Comparison of ENCODE assay signal across 8 cellular contexts in genomic region chr14:72893636-72894322, GRCh38. TPM values are rescaled to one million over a fixed set of nuclear protein-coding genes. Genes with fewer than 3 reads are reported as not detected.
DNase-seq lines count a peak whose midpoint lies in the region; ATAC-seq and TF ChIP-seq lines count a peak whose summit lies in the region.

Gene DPF3, minus strand, starts transcription at chr14:72894101. Its CDS starts 13 bp downstream, at chr14:72894088.

- peak within 1 kb of the TSS; percentile 80 for H2AFZ ChIP-seq in parathyroid adenoma

- no peak within 1 kb of the TSS for H3K9ac ChIP-seq in parathyroid adenoma

- DNase-seq in GM10266 (ENCODE audit: extremely low spot score) (peak; percentile 97), NCI-H1417 (lab: John Stamatoyannopoulos, UW) (peak; percentile 94 to 97 (median 95)), SW 1271 (lab: John Stamatoyannopoulos, UW) (peak; percentile 86 to 97), cardiac septum (ENCODE audit: low spot score) (peak; percentile 96), tibial nerve (ENCODE audit: low spot score in 2 of 2) (peak; percentile 95 to 97)
- peak; percentile 94 for DNase-seq in activated naive CD8-positive, alpha-beta T cell treated with anti-CD3 and anti-CD28 coated beads, Interleukin-2, amount 50 U/mL, for 24 hours

- peak within 1 kb of the TSS; percentile 80 for H3K27ac Mint-ChIP-seq in activated naive CD8-positive, alpha-beta T cell treated with anti-CD3 and anti-CD28 coated beads, Interleukin-2, amount 50 U/mL, for 24 hours

- H3K27ac ChIP-seq in parathyroid adenoma (no peak within 1 kb of the TSS), tibial nerve (peak within 1 kb of the TSS in 1 of 4 donors; percentile 32)

- H3K27me3 ChIP-seq in parathyroid adenoma (ENCODE audit: control insufficient read depth, insufficient read depth, low read length) (no peaks in the 10 kb centered on the region), tibial nerve (peaks cover 0 to 59% of the 10 kb centered on the region in 2 donors)

- peak in 1 of 2 donors; percentile 65 for TF ChIP-seq EP300 in tibial nerve (IDR thresholded peaks at IDR 0.05)

- intact Hi-C loops in cardiac septum (cut with DNase I) = loop anchor here (1.0 to 2.0 kb wide), 4 partner anchors 65 to 178 kb away; no protein-coding TSS in a partner anchor

- peak; percentile 99 for ATAC-seq in HG02798 (IDR thresholded peaks at IDR 0.05; ENCODE audit: poor library complexity, unreplicated experiment)
- peak; percentile 99 for ATAC-seq in activated naive CD8-positive, alpha-beta T cell treated with anti-CD3 and anti-CD28 coated beads, Interleukin-2, amount 50 U/mL, for 24 hours

- H3K4me1 Mint-ChIP-seq in activated naive CD8-positive, alpha-beta T cell treated with anti-CD3 and anti-CD28 coated beads, Interleukin-2, amount 50 U/mL, for 24 hours = peaks cover 24% of the 10 kb centered on the region

- H3K36me3 Mint-ChIP-seq in activated naive CD8-positive, alpha-beta T cell treated with anti-CD3 and anti-CD28 coated beads, Interleukin-2, amount 50 U/mL, for 24 hours (ENCODE audit: low read depth) = no peaks in the 10 kb centered on the region

- no peaks in the 10 kb centered on the region for H3K9me3 ChIP-seq in parathyroid adenoma (ENCODE audit: control insufficient read depth, low read length)
- H3K9me3 ChIP-seq in tibial nerve = no peaks in the 10 kb centered on the region

- H3K4me3 ChIP-seq in parathyroid adenoma (ENCODE audit: low read depth, low read length) = peak within 1 kb of the TSS; percentile 84
- H3K4me3 ChIP-seq in tibial nerve = peak within 1 kb of the TSS; percentile 54 to 75 (median 60)

- H3K4me1 ChIP-seq in parathyroid adenoma (peaks cover 4% of the 10 kb centered on the region), tibial nerve (peaks cover 0 to 30% (median 11%) of the 10 kb centered on the region in 4 donors)

- H3K36me3 ChIP-seq in parathyroid adenoma (ENCODE audit: control insufficient read depth, insufficient read depth, low read length) (no peaks in the 10 kb centered on the region), tibial nerve (no peaks in the 10 kb centered on the region)

- peak within 1 kb of the TSS; percentile 88 for H3K4me3 Mint-ChIP-seq in activated naive CD8-positive, alpha-beta T cell treated with anti-CD3 and anti-CD28 coated beads, Interleukin-2, amount 50 U/mL, for 24 hours

- H3K9me3 Mint-ChIP-seq in activated naive CD8-positive, alpha-beta T cell treated with anti-CD3 and anti-CD28 coated beads, Interleukin-2, amount 50 U/mL, for 24 hours = no peaks in the 10 kb centered on the region

- WGBS in tibial nerve, 2 donors = 0 to 1% methylated on average over 42 to 54 of the region's 54 CpGs

- no peak for TF ChIP-seq CTCF in GM10266 (IDR thresholded peaks at IDR 0.05; ENCODE audit: control insufficient read depth, insufficient read depth, low read depth, missing control alignments)
- TF ChIP-seq CTCF in parathyroid adenoma (IDR thresholded peaks at IDR 0.05) = no peak
- no peak for TF ChIP-seq CTCF in tibial nerve (IDR thresholded peaks at IDR 0.05)

- no peaks in the 10 kb centered on the region for H3K79me2 ChIP-seq in parathyroid adenoma

- TF ChIP-seq POLR2A in tibial nerve (IDR thresholded peaks at IDR 0.05) = peak in 1 of 2 donors; percentile 65

- H3K27me3 Mint-ChIP-seq in activated naive CD8-positive, alpha-beta T cell treated with anti-CD3 and anti-CD28 coated beads, Interleukin-2, amount 50 U/mL, for 24 hours = peaks cover 65% of the 10 kb centered on the region

- H3K4me2 ChIP-seq in parathyroid adenoma (ENCODE audit: low read length) = peak within 1 kb of the TSS; percentile 81

RNA-seq across cellular contexts. Expression of gene DPF3, which starts in this region (rescaled TPM):
- total RNA-seq in cardiac septum = 36.5 TPM
- total RNA-seq in tibial nerve = 1 to 10 TPM in 2 of 4 donors, under 1 TPM in 2; 0.22 to 5.4 (median 2.7) TPM
